Comparison of ENCODE assay signal across 8 cellular contexts in the genomic region with DNA sequence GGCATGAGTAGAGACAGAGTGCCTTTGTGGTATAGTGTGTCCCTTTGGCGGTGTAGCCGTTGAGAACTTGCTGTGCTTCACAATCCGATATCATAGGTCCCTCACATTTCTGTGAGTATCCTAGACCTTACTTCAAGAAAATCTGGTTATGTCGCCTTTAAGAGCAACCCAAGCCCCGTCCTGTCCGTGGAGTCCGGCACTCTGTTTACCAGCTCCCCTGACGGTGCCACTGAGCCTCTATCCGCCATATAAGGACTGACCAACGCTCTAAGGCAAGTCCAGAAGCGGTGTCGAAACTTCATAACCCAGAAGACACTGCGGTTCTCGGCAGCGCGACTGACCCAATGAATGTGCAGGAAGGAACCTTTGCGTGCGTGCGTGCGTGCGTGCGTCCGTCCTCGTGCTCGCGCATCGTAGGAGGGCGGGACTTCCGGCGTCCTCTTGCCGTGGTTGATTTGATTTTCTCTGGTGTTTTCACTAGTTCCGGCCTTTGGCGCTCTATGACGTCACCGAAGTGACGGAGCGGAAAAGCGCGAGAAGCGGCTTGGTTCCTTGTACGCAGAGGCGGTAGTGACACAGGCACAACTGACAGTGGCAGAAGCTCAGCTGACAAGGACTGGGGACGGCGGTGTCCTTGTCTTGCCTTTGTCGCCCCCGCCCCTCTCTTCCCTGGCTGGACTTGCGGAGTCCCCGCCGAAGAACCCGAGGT. TPM values are rescaled to one million over a fixed set of nuclear protein-coding genes. Genes with fewer than 3 reads are reported as not detected.
DNase-seq lines count a peak whose midpoint lies in the region; ATAC-seq and TF ChIP-seq lines count a peak whose summit lies in the region.

Gene TRAPPC2B, plus strand, starts transcription at position 555 of the 709 bp plus-strand sequence. CDS start 1,283 bp downstream, outside the sequence.
Gene ZNF547, plus strand, starts transcription at position 555 of the 709 bp plus-strand sequence. CDS start 5,005 bp downstream, outside the sequence.

- ATAC-seq in GM18499 (IDR thresholded peaks at IDR 0.05; ENCODE audit: insufficient read depth, unreplicated experiment) (peak; percentile 95), HG02938 (IDR thresholded peaks at IDR 0.05; ENCODE audit: unreplicated experiment) (peak; percentile 94), left ventricle myocardium superior (peak; percentile 96)

- no peak for TF ChIP-seq CTCF in progenitor cell of endocrine pancreas (IDR thresholded peaks at IDR 0.05; ENCODE audit: unreplicated experiment)

- H3K9me3 Mint-ChIP-seq in progenitor cell of endocrine pancreas (ENCODE audit: low read depth), result peaks cover 3% of the 10 kb centered on the region

- intact Hi-C loops in left ventricle myocardium superior (cut with micrococcal nuclease), result no loop called here

- peaks cover 22% of the 10 kb centered on the region for H3K36me3 Mint-ChIP-seq in progenitor cell of endocrine pancreas (ENCODE audit: insufficient read depth)

- no peaks in the 10 kb centered on the region for H3K27me3 Mint-ChIP-seq in progenitor cell of endocrine pancreas

- peak within 1 kb of the TSS; percentile 92 for H3K4me3 Mint-ChIP-seq in progenitor cell of endocrine pancreas (ENCODE audit: low read depth)

- peaks cover 11% of the 10 kb centered on the region for H3K4me1 Mint-ChIP-seq in progenitor cell of endocrine pancreas (ENCODE audit: low read depth)

- DNase-seq in NCI-H187 (lab: John Stamatoyannopoulos, UW) (peak; percentile 97 to 98), T-helper 2 cell (peak; percentile 88 to 100 (median 97)), anterior cingulate cortex (lab: John Stamatoyannopoulos, UW) (peak; percentile 72 to 99 (median 97)), left ventricle myocardium superior (peak; percentile 100), progenitor cell of endocrine pancreas (ENCODE audit: low spot score, unreplicated experiment) (peak; percentile 96), ureter (ENCODE audit: low spot score) (peak; percentile 100)

- H3K27ac Mint-ChIP-seq in progenitor cell of endocrine pancreas, result peak within 1 kb of the TSS; percentile 99

RNA-seq across cellular contexts. Expression of gene TRAPPC2B, which starts in this region (rescaled TPM):
- total RNA-seq in left ventricle myocardium superior (10.9 TPM), progenitor cell of endocrine pancreas (12.9 and 13.9 TPM in 2 replicates), ureter (7.6 TPM)

RNA-seq across cellular contexts. Expression of gene ZNF547, which starts in this region (rescaled TPM):
- total RNA-seq in left ventricle myocardium superior (3.2 TPM), progenitor cell of endocrine pancreas (5.7 and 6.1 TPM in 2 replicates), ureter (4.5 TPM)

Comparison
In these comparisons a context has a peak if more than half of its experiments do, and no peak if none do; other contexts are left out.
1. Peak in every context shown above with its lines: DNase-seq and ATAC-seq.